ENCODE assay signal across 1 cellular context in the genomic region with DNA sequence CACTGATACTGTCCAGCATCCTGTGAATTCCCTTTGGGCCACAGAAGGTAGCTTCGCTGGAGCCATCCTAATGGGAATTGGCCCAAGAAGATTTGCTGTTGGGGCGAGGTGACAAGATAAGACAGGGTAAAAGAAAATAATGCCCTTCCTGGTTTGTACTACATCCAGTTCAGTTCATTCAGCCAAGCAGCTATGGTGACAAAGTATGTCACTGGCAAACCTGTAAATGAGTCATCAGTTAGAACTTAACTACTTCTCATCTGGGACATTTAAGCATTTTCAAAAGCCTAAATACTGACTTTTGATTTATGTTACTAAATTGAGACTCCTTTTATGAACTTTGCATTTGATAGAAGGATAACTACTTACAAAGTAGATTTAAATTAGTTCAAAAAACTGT.
TF ChIP-seq lines count a peak whose summit lies in the region.

No MANE protein-coding gene starts in this region.

TF ChIP-seq in GM23338, 12 proteins besides CTCF, POLR2A, EP300 and RAD21 (continued from another document):
- TF ChIP-seq, protein P1, sequence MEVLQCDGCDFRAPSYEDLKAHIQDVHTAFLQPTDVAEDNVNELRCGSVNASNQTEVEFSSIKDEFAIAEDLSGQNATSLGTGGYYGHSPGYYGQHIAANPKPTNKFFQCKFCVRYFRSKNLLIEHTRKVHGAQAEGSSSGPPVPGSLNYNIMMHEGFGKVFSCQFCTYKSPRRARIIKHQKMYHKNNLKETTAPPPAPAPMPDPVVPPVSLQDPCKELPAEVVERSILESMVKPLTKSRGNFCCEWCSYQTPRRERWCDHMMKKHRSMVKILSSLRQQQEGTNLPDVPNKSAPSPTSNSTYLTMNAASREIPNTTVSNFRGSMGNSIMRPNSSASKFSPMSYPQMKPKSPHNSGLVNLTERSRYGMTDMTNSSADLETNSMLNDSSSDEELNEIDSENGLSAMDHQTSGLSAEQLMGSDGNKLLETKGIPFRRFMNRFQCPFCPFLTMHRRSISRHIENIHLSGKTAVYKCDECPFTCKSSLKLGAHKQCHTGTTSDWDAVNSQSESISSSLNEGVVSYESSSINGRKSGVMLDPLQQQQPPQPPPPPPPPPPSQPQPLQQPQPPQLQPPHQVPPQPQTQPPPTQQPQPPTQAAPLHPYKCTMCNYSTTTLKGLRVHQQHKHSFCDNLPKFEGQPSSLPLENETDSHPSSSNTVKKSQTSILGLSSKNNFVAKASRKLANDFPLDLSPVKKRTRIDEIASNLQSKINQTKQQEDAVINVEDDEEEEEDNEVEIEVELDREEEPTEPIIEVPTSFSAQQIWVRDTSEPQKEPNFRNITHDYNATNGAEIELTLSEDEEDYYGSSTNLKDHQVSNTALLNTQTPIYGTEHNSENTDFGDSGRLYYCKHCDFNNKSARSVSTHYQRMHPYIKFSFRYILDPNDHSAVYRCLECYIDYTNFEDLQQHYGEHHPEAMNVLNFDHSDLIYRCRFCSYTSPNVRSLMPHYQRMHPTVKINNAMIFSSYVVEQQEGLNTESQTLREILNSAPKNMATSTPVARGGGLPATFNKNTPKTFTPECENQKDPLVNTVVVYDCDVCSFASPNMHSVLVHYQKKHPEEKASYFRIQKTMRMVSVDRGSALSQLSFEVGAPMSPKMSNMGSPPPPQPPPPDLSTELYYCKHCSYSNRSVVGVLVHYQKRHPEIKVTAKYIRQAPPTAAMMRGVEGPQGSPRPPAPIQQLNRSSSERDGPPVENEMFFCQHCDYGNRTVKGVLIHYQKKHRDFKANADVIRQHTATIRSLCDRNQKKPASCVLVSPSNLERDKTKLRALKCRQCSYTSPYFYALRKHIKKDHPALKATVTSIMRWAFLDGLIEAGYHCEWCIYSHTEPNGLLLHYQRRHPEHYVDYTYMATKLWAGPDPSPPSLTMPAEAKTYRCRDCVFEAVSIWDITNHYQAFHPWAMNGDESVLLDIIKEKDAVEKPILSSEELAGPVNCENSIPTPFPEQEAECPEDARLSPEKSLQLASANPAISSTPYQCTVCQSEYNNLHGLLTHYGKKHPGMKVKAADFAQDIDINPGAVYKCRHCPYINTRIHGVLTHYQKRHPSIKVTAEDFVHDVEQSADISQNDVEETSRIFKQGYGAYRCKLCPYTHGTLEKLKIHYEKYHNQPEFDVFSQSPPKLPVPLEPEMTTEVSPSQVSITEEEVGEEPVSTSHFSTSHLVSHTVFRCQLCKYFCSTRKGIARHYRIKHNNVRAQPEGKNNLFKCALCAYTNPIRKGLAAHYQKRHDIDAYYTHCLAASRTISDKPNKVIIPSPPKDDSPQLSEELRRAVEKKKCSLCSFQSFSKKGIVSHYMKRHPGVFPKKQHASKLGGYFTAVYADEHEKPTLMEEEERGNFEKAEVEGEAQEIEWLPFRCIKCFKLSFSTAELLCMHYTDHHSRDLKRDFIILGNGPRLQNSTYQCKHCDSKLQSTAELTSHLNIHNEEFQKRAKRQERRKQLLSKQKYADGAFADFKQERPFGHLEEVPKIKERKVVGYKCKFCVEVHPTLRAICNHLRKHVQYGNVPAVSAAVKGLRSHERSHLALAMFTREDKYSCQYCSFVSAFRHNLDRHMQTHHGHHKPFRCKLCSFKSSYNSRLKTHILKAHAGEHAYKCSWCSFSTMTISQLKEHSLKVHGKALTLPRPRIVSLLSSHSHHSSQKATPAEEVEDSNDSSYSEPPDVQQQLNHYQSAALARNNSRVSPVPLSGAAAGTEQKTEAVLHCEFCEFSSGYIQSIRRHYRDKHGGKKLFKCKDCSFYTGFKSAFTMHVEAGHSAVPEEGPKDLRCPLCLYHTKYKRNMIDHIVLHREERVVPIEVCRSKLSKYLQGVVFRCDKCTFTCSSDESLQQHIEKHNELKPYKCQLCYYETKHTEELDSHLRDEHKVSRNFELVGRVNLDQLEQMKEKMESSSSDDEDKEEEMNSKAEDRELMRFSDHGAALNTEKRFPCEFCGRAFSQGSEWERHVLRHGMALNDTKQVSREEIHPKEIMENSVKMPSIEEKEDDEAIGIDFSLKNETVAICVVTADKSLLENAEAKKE (CRISPR knock-in tag; IDR thresholded peaks at IDR 0.05): no peak
- TF ChIP-seq STAT1 (IDR thresholded peaks at IDR 0.05; ENCODE audit: unreplicated experiment) (no peak), ZNF114 (CRISPR knock-in tag; IDR thresholded peaks at IDR 0.05) (no peak), NANOG (IDR thresholded peaks at IDR 0.05; ENCODE audit: borderline replicate concordance) (no peak), REST (IDR thresholded peaks at IDR 0.05; ENCODE audit: unreplicated experiment) (no peak)
